Comparison of ENCODE assay signal across 21 cellular contexts in the genomic region with DNA sequence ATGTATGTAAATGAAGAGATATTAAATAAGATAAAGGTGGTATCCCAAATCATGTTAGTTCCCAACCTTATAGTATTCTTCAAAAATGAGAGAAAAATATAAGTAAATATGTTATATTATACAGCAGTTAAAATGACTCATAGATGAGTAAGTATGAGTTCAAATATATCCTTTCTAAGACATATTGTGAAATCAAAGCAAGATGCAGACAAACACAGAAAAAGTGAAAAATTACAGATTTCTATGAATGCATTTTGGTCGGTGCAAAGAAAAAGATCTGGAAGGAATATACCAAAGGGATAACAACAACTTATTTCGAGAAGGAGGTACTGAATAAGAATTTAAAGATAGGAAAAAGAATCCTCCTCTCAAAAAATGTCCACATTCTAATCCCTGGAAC.
A peak's percentile ranks its signal among the peaks of the same experiment; 100 is the strongest.
DNase-seq lines count a peak whose midpoint lies in the region; TF ChIP-seq lines count a peak whose summit lies in the region.
"Had no signal": no experiment of that assay in that cellular context is flagged by ENCODE, and none has a peak within 500 bp of the region (broad histone marks: within the 10 kb centered on the region; RNA-seq: fewer than 3 reads in every experiment).

No MANE protein-coding gene starts in this region.

- POLR2A ChIA-PET in SK-N-SH (lab: Yijun Ruan, JAX), result no interaction called here

- H3K9ac ChIP-seq in BLaER1 treated with 17β-estradiol and CSF1 and Interleukin-3, amounts not matched to agents 10 nM and 100 nM, result 0 out of 22 replicates have a peak overlapping the region, but pooled peaks of 1 of the 11 experiments have one; percentile 2
- H3K9ac ChIP-seq in SK-N-SH, result peak overlapping the region; percentile 14; the same call in 1 of the 2 replicates

- CTCF ChIA-PET in SK-N-SH (lab: Yijun Ruan, JAX), result no interaction called here

- TF ChIP-seq CTCF in SK-N-SH (IDR thresholded peaks at IDR 0.05), result no peak
- TF ChIP-seq CTCF in fibroblast of pulmonary artery (IDR thresholded peaks at IDR 0.05; ENCODE audit: low read length, missing control alignments), result no peak

- 0 out of 20 replicates have a peak overlapping the region, but pooled peaks of 1 of the 10 experiments have one; percentile 0 for H3K4me3 ChIP-seq in BLaER1 treated with 17β-estradiol and CSF1 and Interleukin-3, amounts not matched to agents 10 nM and 100 nM
- H3K4me3 ChIP-seq in SK-N-SH (ENCODE audit: low read depth in 2 of 2, low read length in 1 of 2), result no peak overlapping the region
- peak overlapping the region; percentile 10 for H3K4me3 ChIP-seq in fibroblast of pulmonary artery (replicated peaks; ENCODE audit: low read depth, low read length)
- H3K4me3 ChIP-seq: coronary artery, heart left ventricle, MG63, pancreas, SJCRH30 had no signal

- H3K9me3 ChIP-seq in BLaER1 treated with 17β-estradiol and CSF1 and Interleukin-3, amounts not matched to agents 10 nM and 100 nM (replicated peaks in 1 of 11), result 0 out of 22 replicates have a peak, but pooled peaks cover 0 to 5% (median 0%) of the 10 kb centered on the region in 11 experiments
- no peaks in the 10 kb centered on the region for H3K9me3 ChIP-seq in SK-N-SH
- H3K9me3 ChIP-seq: MG63, pancreas, SJCRH30 had no signal

- peaks cover 0 to 37% (median 3%) of the 10 kb centered on the region in 10 experiments; a peak in 8 of 20 replicates for H3K4me1 ChIP-seq in BLaER1 treated with 17β-estradiol and CSF1 and Interleukin-3, amounts not matched to agents 10 nM and 100 nM
- H3K4me1 ChIP-seq in SK-N-SH (ENCODE audit: control insufficient read depth in 1 of 2, insufficient read depth in 2 of 2, low read depth in 1 of 2, low read length in 1 of 2), result peaks cover 0 to 12% of the 10 kb centered on the region in 2 experiments; a peak in 1 of 4 replicates
- H3K4me1 ChIP-seq: heart left ventricle, pancreas, SJCRH30 had no signal

- no peak for TF ChIP-seq EP300 in SK-N-SH (IDR thresholded peaks at IDR 0.05; ENCODE audit: borderline replicate concordance in 1 of 2, low read depth in 1 of 2, low read length in 1 of 2)

- TF ChIP-seq RAD21 in SK-N-SH (IDR thresholded peaks at IDR 0.05; ENCODE audit: low read length), result no peak

- H3K9me2 ChIP-seq in SK-N-SH, result no peaks in the 10 kb centered on the region

- H3K79me2 ChIP-seq in SK-N-SH (ENCODE audit: insufficient read depth), result no peaks in the 10 kb centered on the region

- H3F3A ChIP-seq in SK-N-SH (replicated peaks; ENCODE audit: insufficient read depth), result peaks cover 8% of the 10 kb centered on the region

- no peaks in the 10 kb centered on the region for H3K36me3 ChIP-seq in BLaER1 treated with 17β-estradiol and CSF1 and Interleukin-3, amounts not matched to agents 10 nM and 100 nM
- no peaks in the 10 kb centered on the region for H3K36me3 ChIP-seq in SK-N-SH (replicated peaks in 1 of 2; ENCODE audit: control insufficient read depth in 1 of 2, insufficient read depth in 2 of 2, low read length in 1 of 2)
- H3K36me3 ChIP-seq: brain microvascular endothelial cell, heart left ventricle, MG63, pancreas, SJCRH30 had no signal

- 18% methylated on average over 2 of the region's 2 CpGs for WGBS in SK-N-SH (ENCODE audit: low lambda C conversion rate)

- peak; percentile 39 for DNase-seq in HS-5 (ENCODE audit: low read depth)
- no peak for DNase-seq in SK-N-SH
- peak; percentile 15 for DNase-seq in fibroblast of pulmonary artery (ENCODE audit: low read depth)
- DNase-seq in SKM-1 (lab: John Stamatoyannopoulos, UW; ENCODE audit: unreplicated experiment), result no peak
- no peak for DNase-seq in NCI-H1694 treated with DMSO at 0.1 percent for 48 hours (lab: John Stamatoyannopoulos, UW)
- DNase-seq in G401 (ENCODE audit: low spot score), result no peak
- DNase-seq in 8988T, result no peak
- DNase-seq: activated naive CD8-positive, alpha-beta T cell treated with anti-CD3 and anti-CD28 coated beads, Interleukin-2, amount 10 ng/mL, durations not matched to agents 7 days and 5 days; brain microvascular endothelial cell; heart left ventricle; MG63; natural killer cell; NCI-H526 treated with DMSO at 0.1 percent for 48 hours; pancreas; right cardiac atrium; SJCRH30; T-helper 17 cell had no signal

- H4K20me1 ChIP-seq in BLaER1 treated with 17β-estradiol and CSF1 and Interleukin-3, amounts not matched to agents 10 nM and 100 nM, result no peaks in the 10 kb centered on the region
- no peaks in the 10 kb centered on the region for H4K20me1 ChIP-seq in SK-N-SH (ENCODE audit: insufficient read depth)

- peak overlapping the region in 6 of 11 experiments; percentile 2 to 74 (median 46); a peak in 10 of 22 replicates for H3K4me2 ChIP-seq in BLaER1 treated with 17β-estradiol and CSF1 and Interleukin-3, amounts not matched to agents 10 nM and 100 nM
- H3K4me2 ChIP-seq in SK-N-SH, result peak overlapping the region; percentile 6; the same call in 1 of the 2 replicates

- peak overlapping the region in 5 of 11 experiments; percentile 28 to 72 (median 53); a peak in 8 of 22 replicates for H3K27ac ChIP-seq in BLaER1 treated with 17β-estradiol and CSF1 and Interleukin-3, amounts not matched to agents 10 nM and 100 nM
- H3K27ac ChIP-seq in SK-N-SH (ENCODE audit: low read depth in 2 of 2, low read length in 1 of 2), result peak overlapping the region in 1 of 2 experiments; percentile 49; a peak in 2 of 4 replicates
- H3K27ac ChIP-seq: C4-2B, coronary artery, heart left ventricle, pancreas, SJCRH30, VCaP had no signal

- in situ Hi-C loops in G401 (cut with HindIII; ENCODE audit: low sequenced_read_pairs), result no loop called here

- H2AFZ ChIP-seq in SK-N-SH (ENCODE audit: low read depth), result peak overlapping the region; percentile 94; the same call in 1 of the 2 replicates

- no peaks in the 10 kb centered on the region for H3K27me3 ChIP-seq in BLaER1 treated with 17β-estradiol and CSF1 and Interleukin-3, amounts not matched to agents 10 nM and 100 nM
- no peaks in the 10 kb centered on the region for H3K27me3 ChIP-seq in SK-N-SH (ENCODE audit: insufficient read depth)
- H3K27me3 ChIP-seq: brain microvascular endothelial cell, heart left ventricle, MG63, pancreas, SJCRH30 had no signal

TF ChIP-seq in SK-N-SH, 30 proteins besides CTCF, POLR2A, EP300 and RAD21:
- TF ChIP-seq RCOR1 (IDR thresholded peaks at IDR 0.05; ENCODE audit: low read length), result no peak
- peak; percentile 59 for TF ChIP-seq JUND (IDR thresholded peaks at IDR 0.05)
- TF ChIP-seq FOSL2 (IDR thresholded peaks at IDR 0.05; ENCODE audit: borderline replicate concordance, low read depth), result peak; percentile 63; the same call in 1 of the 2 replicates
- peak; percentile 26; the same call in 1 of the 2 replicates for TF ChIP-seq TCF12 (IDR thresholded peaks at IDR 0.05)
- TF ChIP-seq, protein P1, sequence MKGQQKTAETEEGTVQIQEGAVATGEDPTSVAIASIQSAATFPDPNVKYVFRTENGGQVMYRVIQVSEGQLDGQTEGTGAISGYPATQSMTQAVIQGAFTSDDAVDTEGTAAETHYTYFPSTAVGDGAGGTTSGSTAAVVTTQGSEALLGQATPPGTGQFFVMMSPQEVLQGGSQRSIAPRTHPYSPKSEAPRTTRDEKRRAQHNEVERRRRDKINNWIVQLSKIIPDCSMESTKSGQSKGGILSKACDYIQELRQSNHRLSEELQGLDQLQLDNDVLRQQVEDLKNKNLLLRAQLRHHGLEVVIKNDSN (IDR thresholded peaks at IDR 0.05; ENCODE audit: borderline replicate concordance, low read depth), result no peak

Comparison
In these comparisons a context has a peak if more than half of its experiments do, and no peak if none do; other contexts are left out.
1. DNase-seq: peak in HS-5 (single experiment) and fibroblast of pulmonary artery (single experiment); none in SK-N-SH (single experiment), SKM-1 (single experiment), NCI-H1694 treated with DMSO at 0.1 percent for 48 hours (single experiment), G401 (single experiment) and 8988T (single experiment).